Comparison of ENCODE assay signal across 8 cellular contexts in genomic region chr6:30411515-30412207, GRCh38.
DNase-seq lines count a peak whose midpoint lies in the region; ATAC-seq and TF ChIP-seq lines count a peak whose summit lies in the region.

No MANE protein-coding gene starts in this region.

- TF ChIP-seq CTCF in LNCAP (IDR thresholded peaks at IDR 0.05): peak; percentile 82

- peaks cover 15% of the 10 kb centered on the region for H3K4me1 Mint-ChIP-seq in T-helper 17 cell

- H3K9me3 ChIP-seq in T-helper 17 cell (ENCODE audit: control insufficient read depth, low read length, poor library complexity, severe bottlenecking): peaks cover 9% of the 10 kb centered on the region

- peak; percentile 76 for ATAC-seq in T-helper 17 cell
- no peak for ATAC-seq in HG02970 (IDR thresholded peaks at IDR 0.05; ENCODE audit: low FRiP score, unreplicated experiment)
- ATAC-seq in HG03045 (IDR thresholded peaks at IDR 0.05; ENCODE audit: unreplicated experiment): no peak

- H3K36me3 Mint-ChIP-seq in T-helper 17 cell (ENCODE audit: low read depth): peaks cover 4% of the 10 kb centered on the region

- no peak overlapping the region for H3K27ac Mint-ChIP-seq in T-helper 17 cell

- DNase-seq in DMS153 (lab: John Stamatoyannopoulos, UW) (peak; percentile 25), T-helper 17 cell (peak; percentile 32 to 56 (median 32)), amniotic epithelial cell (ENCODE audit: low read depth) (peak; percentile 67), islet precursor cell (peak; percentile 83)
- DNase-seq in stimulated activated CD4-positive, alpha-beta T cell treated with anti-CD3 and anti-CD28 coated beads, Interleukin-2, amount 100 ng/mL, for 4 hours (ENCODE audit: low read depth): peak; percentile 51

- H3K27me3 Mint-ChIP-seq in T-helper 17 cell: peaks cover 81% of the 10 kb centered on the region

- peak overlapping the region; percentile 56 for H3K4me3 Mint-ChIP-seq in T-helper 17 cell

Comparison
In these comparisons a context has a peak if more than half of its experiments do, and no peak if none do; other contexts are left out.
1. DNase-seq: peak in every context shown above with its lines; median percentile 83 in islet precursor cell; 67 in amniotic epithelial cell; 51 in stimulated activated CD4-positive, alpha-beta T cell treated with anti-CD3 and anti-CD28 coated beads, Interleukin-2, amount 100 ng/mL, for 4 hours; 32 in T-helper 17 cell; 25 in DMS153.